ENCODE assay signal across 2 cellular contexts in the genomic region with DNA sequence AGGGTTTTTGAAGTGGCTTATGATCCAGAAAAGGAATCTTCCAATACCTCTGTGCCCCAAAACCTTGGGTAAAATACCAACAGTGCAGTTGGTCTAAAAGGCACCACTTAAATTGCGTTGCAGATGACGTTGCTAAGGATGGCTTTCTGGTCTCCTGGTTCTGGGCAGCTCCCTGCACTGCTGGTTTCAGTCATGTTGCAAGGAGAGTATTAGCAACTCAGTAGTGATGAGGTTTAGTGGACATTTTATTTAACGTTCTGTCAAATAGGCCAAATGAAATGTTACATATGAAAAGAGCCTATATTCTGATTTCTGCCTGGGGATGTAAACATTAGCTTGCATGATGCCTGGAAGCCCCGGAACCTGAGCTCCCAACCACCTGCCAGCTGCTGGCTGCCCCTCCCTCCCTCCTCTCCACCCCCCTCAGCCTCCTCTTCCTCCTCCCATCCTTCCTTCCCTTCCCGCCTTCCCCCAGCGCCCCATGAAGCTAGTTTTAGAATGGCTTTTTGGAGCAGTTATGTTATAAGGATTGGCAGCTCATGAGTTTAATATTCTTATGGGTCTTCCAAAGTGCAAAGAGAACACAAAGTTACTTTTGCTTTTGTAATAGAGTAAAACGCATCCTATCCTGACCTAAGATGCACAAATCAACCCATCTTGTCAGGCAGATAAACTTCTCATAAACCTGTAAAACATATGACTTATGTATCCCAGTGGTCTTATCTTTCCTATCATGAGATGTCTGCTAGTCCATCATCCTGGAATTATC.
TF ChIP-seq lines count a peak whose summit lies in the region.

No MANE protein-coding gene starts in this region.

TF ChIP-seq in SK-N-SH, 30 proteins besides CTCF, POLR2A, EP300 and RAD21 (continued from another document):
- TF ChIP-seq, protein P1, sequence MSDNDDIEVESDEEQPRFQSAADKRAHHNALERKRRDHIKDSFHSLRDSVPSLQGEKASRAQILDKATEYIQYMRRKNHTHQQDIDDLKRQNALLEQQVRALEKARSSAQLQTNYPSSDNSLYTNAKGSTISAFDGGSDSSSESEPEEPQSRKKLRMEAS (IDR thresholded peaks at IDR 0.05; ENCODE audit: low read depth), result no peak
- no peak for TF ChIP-seq USF2 (IDR thresholded peaks at IDR 0.05; ENCODE audit: borderline replicate concordance, low read depth, low read length)

TF ChIP-seq in SK-N-SH treated with all-trans-retinoic acid at 6 μM for 48 hours, 23 proteins besides CTCF, POLR2A, EP300 and RAD21 (continued from another document):
- TF ChIP-seq, protein P2, sequence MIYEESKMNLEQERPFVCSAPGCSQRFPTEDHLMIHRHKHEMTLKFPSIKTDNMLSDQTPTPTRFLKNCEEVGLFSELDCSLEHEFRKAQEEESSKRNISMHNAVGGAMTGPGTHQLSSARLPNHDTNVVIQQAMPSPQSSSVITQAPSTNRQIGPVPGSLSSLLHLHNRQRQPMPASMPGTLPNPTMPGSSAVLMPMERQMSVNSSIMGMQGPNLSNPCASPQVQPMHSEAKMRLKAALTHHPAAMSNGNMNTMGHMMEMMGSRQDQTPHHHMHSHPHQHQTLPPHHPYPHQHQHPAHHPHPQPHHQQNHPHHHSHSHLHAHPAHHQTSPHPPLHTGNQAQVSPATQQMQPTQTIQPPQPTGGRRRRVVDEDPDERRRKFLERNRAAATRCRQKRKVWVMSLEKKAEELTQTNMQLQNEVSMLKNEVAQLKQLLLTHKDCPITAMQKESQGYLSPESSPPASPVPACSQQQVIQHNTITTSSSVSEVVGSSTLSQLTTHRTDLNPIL (CRISPR knock-in tag; IDR thresholded peaks at IDR 0.05; ENCODE audit: low read depth), result no peak
- TF ChIP-seq ZNF8 (CRISPR knock-in tag; IDR thresholded peaks at IDR 0.05) (no peak), TOX (CRISPR knock-in tag; IDR thresholded peaks at IDR 0.05; ENCODE audit: borderline replicate concordance) (no peak), GLIS3 (CRISPR knock-in tag; IDR thresholded peaks at IDR 0.05) (no peak), CSDC2 (CRISPR knock-in tag; IDR thresholded peaks at IDR 0.05) (no peak), ZFP30 (CRISPR knock-in tag; IDR thresholded peaks at IDR 0.05) (no peak), ESRRG (CRISPR knock-in tag; IDR thresholded peaks at IDR 0.05) (no peak), ZC3H10 (CRISPR knock-in tag; IDR thresholded peaks at IDR 0.05) (no peak)
